ENCODE assay signal across 11 cellular contexts in genomic region chr10:54985732-54986131, GRCh38.
DNase-seq lines count a peak whose midpoint lies in the region; ATAC-seq and TF ChIP-seq lines count a peak whose summit lies in the region.
"Had no signal": no experiment of that assay in that cellular context is flagged by ENCODE, and none has a peak within 500 bp of the region (broad histone marks: within the 10 kb centered on the region; RNA-seq: fewer than 3 reads in every experiment).

No MANE protein-coding gene starts in this region.

- TF ChIP-seq EP300 in esophagus muscularis mucosa (IDR thresholded peaks at IDR 0.05) (no peak), suprapubic skin (IDR thresholded peaks at IDR 0.05) (no peak)

- H3K27ac Mint-ChIP-seq in activated naive CD4-positive, alpha-beta T cell treated with anti-CD3 and anti-CD28 coated beads, Interleukin-2, amount 50 U/mL, for 72 hours = no peak overlapping the region
- H3K27ac Mint-ChIP-seq: activated B cell treated with CpG ODN at 0.5 μM for 24 hours had no signal

- TF ChIP-seq CTCF in left ventricle myocardium inferior (IDR thresholded peaks at IDR 0.05; ENCODE audit: borderline replicate concordance) (peak; percentile 45), right atrium auricular region (IDR thresholded peaks at IDR 0.05) (peak in 1 of 2 donors; percentile 52), esophagus muscularis mucosa (IDR thresholded peaks at IDR 0.05) (peak in 2 of 3 experiments; percentile 13 to 37), suprapubic skin (IDR thresholded peaks at IDR 0.05) (no peak)

- intact Hi-C loops in left ventricle myocardium inferior (cut with micrococcal nuclease) (no loop called here), esophagus muscularis mucosa (cut with DNase I) (loop anchor here (10.0 kb wide), 1 partner anchor 279 kb away; no protein-coding TSS in a partner anchor)

- H3K27me3 ChIP-seq in left ventricle myocardium inferior (ENCODE audit: low read depth) (no peaks in the 10 kb centered on the region), right atrium auricular region (no peaks in the 10 kb centered on the region), esophagus muscularis mucosa (no peaks in the 10 kb centered on the region), suprapubic skin (no peaks in the 10 kb centered on the region)

- H3K9me3 Mint-ChIP-seq in activated naive CD4-positive, alpha-beta T cell treated with anti-CD3 and anti-CD28 coated beads, Interleukin-2, amount 50 U/mL, for 72 hours = peaks cover 16 to 19% of the 10 kb centered on the region in 2 donors
- H3K9me3 Mint-ChIP-seq: activated B cell treated with CpG ODN at 0.5 μM for 24 hours had no signal

- H3K36me3 Mint-ChIP-seq in activated naive CD4-positive, alpha-beta T cell treated with anti-CD3 and anti-CD28 coated beads, Interleukin-2, amount 50 U/mL, for 72 hours = peaks cover 0 to 6% of the 10 kb centered on the region in 2 donors

- H3K4me3 ChIP-seq in left ventricle myocardium inferior = no peak overlapping the region
- H3K4me3 ChIP-seq in right atrium auricular region = no peak overlapping the region
- H3K4me3 ChIP-seq in esophagus muscularis mucosa = no peak overlapping the region
- no peak overlapping the region for H3K4me3 ChIP-seq in suprapubic skin

- TF ChIP-seq POLR2A in esophagus muscularis mucosa (IDR thresholded peaks at IDR 0.05; ENCODE audit: low read depth) = no peak
- TF ChIP-seq POLR2A in suprapubic skin (IDR thresholded peaks at IDR 0.05) = no peak

- WGBS in esophagus muscularis mucosa = 33% methylated on average over 1 of the region's 1 CpG
- 31% methylated on average over 1 of the region's 1 CpG for WGBS in suprapubic skin

- H3K27ac ChIP-seq in left ventricle myocardium inferior (replicated peaks) (no peak overlapping the region), right atrium auricular region (no peak overlapping the region), esophagus muscularis mucosa (replicated peaks in 1 of 4) (no peak overlapping the region), suprapubic skin (no peak overlapping the region)

- no peaks in the 10 kb centered on the region for H3K4me1 ChIP-seq in left ventricle myocardium inferior
- no peaks in the 10 kb centered on the region for H3K4me1 ChIP-seq in right atrium auricular region
- H3K4me1 ChIP-seq in esophagus muscularis mucosa = no peaks in the 10 kb centered on the region
- H3K4me1 ChIP-seq in suprapubic skin = no peaks in the 10 kb centered on the region

- H3K36me3 ChIP-seq in left ventricle myocardium inferior (no peaks in the 10 kb centered on the region), right atrium auricular region (no peaks in the 10 kb centered on the region), esophagus muscularis mucosa (no peaks in the 10 kb centered on the region), suprapubic skin (no peaks in the 10 kb centered on the region)

- no peak for ATAC-seq in activated naive CD4-positive, alpha-beta T cell treated with anti-CD3 and anti-CD28 coated beads, Interleukin-2, amount 50 U/mL, for 72 hours
- ATAC-seq in GM18520 (IDR thresholded peaks at IDR 0.05; ENCODE audit: unreplicated experiment) (no peak), GM19324 (IDR thresholded peaks at IDR 0.05; ENCODE audit: low FRiP score, unreplicated experiment) (no peak)

- DNase-seq in left ventricle myocardium inferior = no peak
- no peak for DNase-seq in right atrium auricular region (ENCODE audit: low spot score)
- DNase-seq in NCI-H82 treated with DMSO at 0.1 percent for 48 hours (lab: John Stamatoyannopoulos, UW; ENCODE audit: unreplicated experiment) = peak; percentile 8
- DNase-seq in esophagus muscularis mucosa (ENCODE audit: extremely low spot score) = no peak
- no peak for DNase-seq in activated naive CD4-positive, alpha-beta T cell treated with anti-CD3 and anti-CD28 coated beads, Interleukin-2, amount 50 U/mL, for 72 hours (ENCODE audit: low spot score in 2 of 2)
- DNase-seq in suprapubic skin (ENCODE audit: low spot score in 2 of 2) = no peak
- DNase-seq: activated B cell treated with CpG ODN at 0.5 μM for 24 hours; effector CD8-positive, alpha-beta T cell; EL had no signal

- H3K9me3 ChIP-seq in left ventricle myocardium inferior (replicated peaks) = no peaks in the 10 kb centered on the region
- no peaks in the 10 kb centered on the region for H3K9me3 ChIP-seq in right atrium auricular region
- no peaks in the 10 kb centered on the region for H3K9me3 ChIP-seq in esophagus muscularis mucosa
- no peaks in the 10 kb centered on the region for H3K9me3 ChIP-seq in suprapubic skin

Comparison
In these comparisons a context has a peak if more than half of its experiments do, and no peak if none do; other contexts are left out.
1. CTCF ChIP-seq: peak in left ventricle myocardium inferior (single experiment) and esophagus muscularis mucosa (2 of 3); none in suprapubic skin (0 of 2).